In genomic region chr3:47732143-47732542, GRCh38 we compare ENCODE assay signal across 32 cellular contexts. TPM values are rescaled to one million over a fixed set of nuclear protein-coding genes. Genes with fewer than 3 reads are reported as not detected.
DNase-seq lines count a peak whose midpoint lies in the region; ATAC-seq, FAIRE-seq and TF ChIP-seq lines count a peak whose summit lies in the region.
"Had no signal": no experiment of that assay in that cellular context is flagged by ENCODE, and none has a peak within 500 bp of the region (broad histone marks: within the 10 kb centered on the region; RNA-seq: fewer than 3 reads in every experiment).

No MANE protein-coding gene starts in this region.

- H3K27me3 Mint-ChIP-seq in activated CD4-positive, alpha-beta T cell treated with anti-CD3 and anti-CD28 coated beads for 36 hours, result no peaks in the 10 kb centered on the region
- H3K27me3 Mint-ChIP-seq in nephron progenitor cell (ENCODE audit: low read depth, poor library complexity), result no peaks in the 10 kb centered on the region
- H3K27me3 Mint-ChIP-seq: activated naive CD8-positive, alpha-beta T cell treated with anti-CD3 and anti-CD28 coated beads, Interleukin-2, amount 50 U/mL, for 24 hours; CD8-positive, alpha-beta memory T cell; T-helper 17 cell had no signal

- H3K4me1 ChIP-seq in Panc1 (ENCODE audit: control insufficient read depth, insufficient read depth, low read length) (no peaks in the 10 kb centered on the region), adrenal gland (replicated peaks in 1 of 2) (no peaks in the 10 kb centered on the region)
- H3K4me1 ChIP-seq: esophagus muscularis mucosa, pancreas, stomach, tibial nerve had no signal

- H3K9me3 ChIP-seq in Panc1 (ENCODE audit: control insufficient read depth, insufficient read depth, low read depth, low read length) (no peaks in the 10 kb centered on the region), adrenal gland (replicated peaks in 1 of 3) (no peaks in the 10 kb centered on the region)
- H3K9me3 ChIP-seq: esophagus muscularis mucosa, pancreas, stomach, tibial nerve had no signal

- ATAC-seq in activated CD4-positive, alpha-beta T cell treated with anti-CD3 and anti-CD28 coated beads for 36 hours, result no peak
- no peak for ATAC-seq in Panc1
- ATAC-seq: activated naive CD8-positive, alpha-beta T cell treated with anti-CD3 and anti-CD28 coated beads, Interleukin-2, amount 50 U/mL, for 24 hours; pancreas; right cardiac atrium; T-helper 17 cell had no signal

- FAIRE-seq in GM18507 (lab: Jason Lieb, UNC), result peak; percentile 83
- FAIRE-seq: H54, HTR-8/SVneo, pancreas had no signal

- H3K9me3 Mint-ChIP-seq in activated CD4-positive, alpha-beta T cell treated with anti-CD3 and anti-CD28 coated beads for 36 hours (ENCODE audit: low read depth), result no peaks in the 10 kb centered on the region
- H3K9me3 Mint-ChIP-seq in nephron progenitor cell, result no peaks in the 10 kb centered on the region
- H3K9me3 Mint-ChIP-seq: activated naive CD8-positive, alpha-beta T cell treated with anti-CD3 and anti-CD28 coated beads, Interleukin-2, amount 50 U/mL, for 24 hours; CD8-positive, alpha-beta memory T cell; immature natural killer cell had no signal

- WGBS in adrenal gland, 4 donors, result 79 to 87% (median 83%) methylated on average over 2 of the region's 2 CpGs

- peaks cover 10% of the 10 kb centered on the region for H3K36me3 ChIP-seq in Panc1 (ENCODE audit: control insufficient read depth, insufficient read depth, low read length)
- H3K36me3 ChIP-seq in adrenal gland (replicated peaks in 1 of 2), result peaks cover 0 to 34% of the 10 kb centered on the region in 2 donors

- no peak for DNase-seq in activated CD4-positive, alpha-beta T cell treated with anti-CD3 and anti-CD28 coated beads for 36 hours
- no peak for DNase-seq in activated CD4-positive, alpha-beta T cell treated with anti-CD3 and anti-CD28 coated beads for 48 hours
- no peak for DNase-seq in GM18507 (ENCODE audit: extremely low spot score, insufficient read length, low read depth)
- DNase-seq in Panc1 (ENCODE audit: low read depth, low spot score), result no peak
- no peak for DNase-seq in nephron progenitor cell
- DNase-seq in adrenal gland, result no peak
- no peak for DNase-seq in ACHN
- DNase-seq in ecto neural progenitor cell (ENCODE audit: low spot score), result no peak
- DNase-seq: 8988T; activated CD4-positive, alpha-beta T cell treated with anti-CD3 and anti-CD28 coated beads, Interleukin-2, amount 50 U/mL, for 1 hour; activated CD8-positive, alpha-beta memory T cell treated with anti-CD3 and anti-CD28 coated beads, Interleukin-2, amount 50 U/mL, for 4 hours; activated gamma-delta T cell treated with Interleukin-2 at 50 U/mL for 16 hours; activated naive CD8-positive, alpha-beta T cell treated with anti-CD3 and anti-CD28 coated beads, Interleukin-2, amount 50 U/mL, for 24 hours; CD8-positive, alpha-beta memory T cell; DMS153; effector memory CD4-positive, alpha-beta T cell; foreskin melanocyte; hippocampal formation; immature natural killer cell; mesendoderm; NCI-H1694 treated with DMSO at 0.1 percent for 48 hours; NCI-H526; pancreas; right cardiac atrium; stimulated activated CD4-positive, alpha-beta T cell treated with anti-CD3 and anti-CD28 coated beads, Interleukin-4, amount 100 ng/mL, for 4 hours; stomach; T-helper 17 cell had no signal

- H3K36me3 Mint-ChIP-seq in activated CD4-positive, alpha-beta T cell treated with anti-CD3 and anti-CD28 coated beads for 36 hours (ENCODE audit: low read depth), result peaks cover 54% of the 10 kb centered on the region
- peaks cover 89% of the 10 kb centered on the region for H3K36me3 Mint-ChIP-seq in nephron progenitor cell (ENCODE audit: low read depth)

- H3K4me1 Mint-ChIP-seq in activated CD4-positive, alpha-beta T cell treated with anti-CD3 and anti-CD28 coated beads for 36 hours, result peaks cover 7% of the 10 kb centered on the region
- H3K4me1 Mint-ChIP-seq in nephron progenitor cell, result no peaks in the 10 kb centered on the region
- H3K4me1 Mint-ChIP-seq: activated naive CD8-positive, alpha-beta T cell treated with anti-CD3 and anti-CD28 coated beads, Interleukin-2, amount 50 U/mL, for 24 hours had no signal

- H3K27me3 ChIP-seq in Panc1 (ENCODE audit: control insufficient read depth, insufficient read depth, low read length) (no peaks in the 10 kb centered on the region), adrenal gland (no peaks in the 10 kb centered on the region)
- H3K27me3 ChIP-seq: esophagus muscularis mucosa, pancreas, stomach, tibial nerve had no signal

- no peak overlapping the region for H3K27ac ChIP-seq in Panc1 (ENCODE audit: low read length)
- H3K27ac ChIP-seq in adrenal gland, result no peak overlapping the region
- H3K27ac ChIP-seq: esophagus muscularis mucosa, pancreas, SK-N-MC, stomach, tibial nerve had no signal

- POLR2A ChIA-PET in activated CD4-positive, alpha-beta T cell treated with anti-CD3 and anti-CD28 coated beads for 36 hours (lab: Charles Lee), result no interaction called here
- POLR2A ChIA-PET in Panc1 (lab: Charles Lee), result interaction anchor here (0.6 kb wide), 1 partner anchor 65 kb away, joined by 3 read pairs; no protein-coding TSS in a partner anchor

- in situ Hi-C loops in Panc1 (cut with HindIII; ENCODE audit: low pct_unique_long_range_greater_than_20kb, low sequenced_read_pairs), result no loop called here
- in situ Hi-C loops in ACHN (cut with HindIII; ENCODE audit: low pct_ligation_motif_present, low pct_unique_long_range_greater_than_20kb, low sequenced_read_pairs), result no loop called here

- H3K4me3 ChIP-seq in Panc1 (ENCODE audit: low read depth in 2 of 2, low read length in 2 of 2) (no peak overlapping the region), adrenal gland (no peak overlapping the region)
- H3K4me3 ChIP-seq: esophagus muscularis mucosa, pancreas, SK-N-MC, stomach, tibial nerve had no signal

- no peak for TF ChIP-seq CTCF in Panc1 (IDR thresholded peaks at IDR 0.05)
- no peak for TF ChIP-seq CTCF in nephron progenitor cell (IDR thresholded peaks at IDR 0.05)
- TF ChIP-seq CTCF in adrenal gland (IDR thresholded peaks at IDR 0.05), result no peak

- no peak overlapping the region for H3K4me3 Mint-ChIP-seq in activated CD4-positive, alpha-beta T cell treated with anti-CD3 and anti-CD28 coated beads for 36 hours
- H3K4me3 Mint-ChIP-seq in nephron progenitor cell, result no peak overlapping the region
- H3K4me3 Mint-ChIP-seq: activated naive CD8-positive, alpha-beta T cell treated with anti-CD3 and anti-CD28 coated beads, Interleukin-2, amount 50 U/mL, for 24 hours; CD8-positive, alpha-beta memory T cell; immature natural killer cell; T-helper 17 cell had no signal

- TSS peak; percentile 41 for BruUV-seq in Panc1 (replicated peaks; lab: Mats Ljungman, UMichigan)

- peak overlapping the region; percentile 27 for H3K27ac Mint-ChIP-seq in activated CD4-positive, alpha-beta T cell treated with anti-CD3 and anti-CD28 coated beads for 36 hours
- peak overlapping the region; percentile 11 for H3K27ac Mint-ChIP-seq in nephron progenitor cell
- H3K27ac Mint-ChIP-seq: activated naive CD8-positive, alpha-beta T cell treated with anti-CD3 and anti-CD28 coated beads, Interleukin-2, amount 50 U/mL, for 24 hours; T-helper 17 cell had no signal

- intact Hi-C loops in activated CD4-positive, alpha-beta T cell treated with anti-CD3 and anti-CD28 coated beads for 36 hours (cut with DNase I, micrococcal nuclease), result no loop called here
- intact Hi-C loops in Panc1 (cut with micrococcal nuclease; ENCODE audit: unreplicated experiment) (no loop called here), adrenal gland (cut with DNase I) (no loop called here)

- no peak for TF ChIP-seq POLR2A in adrenal gland (IDR thresholded peaks at IDR 0.05)

- CTCF ChIA-PET in activated CD4-positive, alpha-beta T cell treated with anti-CD3 and anti-CD28 coated beads for 36 hours (lab: Charles Lee), result interaction anchor here (0.6 to 1.0 kb wide), 3 partner anchors 9 to 1737 kb away, joined by 3 to 4 read pairs (median 3); no protein-coding TSS in a partner anchor
- CTCF ChIA-PET in Panc1 (lab: Charles Lee), result no interaction called here

RNA-seq across cellular contexts. Expression of gene SMARCC1, which starts 49.5 kb away (rescaled TPM):
- total RNA-seq in activated CD4-positive, alpha-beta T cell treated with anti-CD3 and anti-CD28 coated beads for 36 hours, result 100 to 1,000 TPM; 129 to 130 TPM
- total RNA-seq in Panc1 (2021; ENCODE audit: unreplicated experiment) (84.2 TPM), adrenal gland (10 to 100 TPM; 12.1 to 47.4 (median 27.3) TPM)
- polyA plus RNA-seq in Panc1 (2012; ENCODE audit: insufficient read length), result 45.4 TPM
- 10 to 100 TPM in 2 of 3 donors, 1 to 10 TPM in 1; 5.5 to 20.7 (median 11.7) TPM for polyA plus RNA-seq in adrenal gland
